Comparison of ENCODE assay signal across 15 cellular contexts in genomic region chr7:18408461-18408860, GRCh38.
DNase-seq lines count a peak whose midpoint lies in the region; ATAC-seq, FAIRE-seq and TF ChIP-seq lines count a peak whose summit lies in the region.
"Had no signal": no experiment of that assay in that cellular context is flagged by ENCODE, and none has a peak within 500 bp of the region (broad histone marks: within the 10 kb centered on the region; RNA-seq: fewer than 3 reads in every experiment).

No MANE protein-coding gene starts in this region.

- no peak for FAIRE-seq in small intestine (lab: Jason Lieb, UNC)

- H3K79me2 ChIP-seq in GM23248 (ENCODE audit: insufficient read depth) (no peaks in the 10 kb centered on the region), fibroblast of lung (ENCODE audit: control insufficient read depth, insufficient read depth, low read length) (no peaks in the 10 kb centered on the region)

- H3K9me3 ChIP-seq in GM23248 (ENCODE audit: low read depth) (no peaks in the 10 kb centered on the region), SJSA1 (replicated peaks) (no peaks in the 10 kb centered on the region), fibroblast of lung (ENCODE audit: control insufficient read depth, insufficient read depth, low read depth, low read length) (no peaks in the 10 kb centered on the region), small intestine (ENCODE audit: control insufficient read depth, low read depth) (no peaks in the 10 kb centered on the region)
- H3K9me3 ChIP-seq: prostate gland had no signal

- peaks cover 20% of the 10 kb centered on the region for H3K4me1 ChIP-seq in GM23248 (ENCODE audit: insufficient read depth)
- peaks cover 31% of the 10 kb centered on the region for H3K4me1 ChIP-seq in SJSA1 (replicated peaks)
- H3K4me1 ChIP-seq in fibroblast of lung (ENCODE audit: control insufficient read depth, extremely low read depth, insufficient read depth, low read length): peaks cover 5% of the 10 kb centered on the region
- no peaks in the 10 kb centered on the region for H3K4me1 ChIP-seq in small intestine (ENCODE audit: control insufficient read depth in 2 of 2, insufficient read depth in 1 of 2, low read depth in 1 of 2, low read length in 1 of 2)
- H3K4me1 ChIP-seq: prostate gland had no signal

- in situ Hi-C loops in GM23248 (cut with MboI): no loop called here

- H3K4me2 ChIP-seq in GM23248 (ENCODE audit: unreplicated experiment): peak overlapping the region; percentile 71
- H3K4me2 ChIP-seq in fibroblast of lung (ENCODE audit: extremely low read depth, insufficient read depth, low read length): peak overlapping the region; percentile 52

- no peaks in the 10 kb centered on the region for H4K20me1 ChIP-seq in GM23248 (ENCODE audit: insufficient read depth)
- no peaks in the 10 kb centered on the region for H4K20me1 ChIP-seq in fibroblast of lung (ENCODE audit: control insufficient read depth, extremely low read depth, insufficient read depth, low read length)

- H3K4me3 ChIP-seq in GM23248 (peak overlapping the region; percentile 32), SJSA1 (no peak overlapping the region), fibroblast of lung (replicated peaks in 1 of 4; ENCODE audit: control extremely low read depth in 1 of 4, insufficient read depth in 1 of 4, low read depth in 3 of 4, low read length in 4 of 4) (no peak overlapping the region), skeletal muscle cell (ENCODE audit: low read depth, low read length) (no peak overlapping the region), small intestine (ENCODE audit: low read depth in 1 of 2, low read length in 2 of 2) (no peak overlapping the region)
- H3K4me3 ChIP-seq: prostate gland had no signal

- no peaks in the 10 kb centered on the region for H3K9me3 Mint-ChIP-seq in activated naive CD4-positive, alpha-beta T cell treated with anti-CD3 and anti-CD28 coated beads, Interleukin-2, amount 10 ng/mL, durations not matched to agents 7 days and 5 days
- H3K9me3 Mint-ChIP-seq: activated naive CD8-positive, alpha-beta T cell treated with anti-CD3 and anti-CD28 coated beads, Interleukin-2, amount 50 U/mL, for 24 hours; CD8-positive, alpha-beta T cell; stimulated activated naive B cell treated with anti-CD40 and anti-IgM and Interleukin-4, amounts not matched to agents 10 μg/mL and 1 μg/mL and 100 μg/mL, for 72 hours had no signal

- H3K27me3 Mint-ChIP-seq in activated naive CD4-positive, alpha-beta T cell treated with anti-CD3 and anti-CD28 coated beads, Interleukin-2, amount 10 ng/mL, durations not matched to agents 7 days and 5 days: no peaks in the 10 kb centered on the region
- H3K27me3 Mint-ChIP-seq: activated naive CD8-positive, alpha-beta T cell treated with anti-CD3 and anti-CD28 coated beads, Interleukin-2, amount 50 U/mL, for 24 hours; stimulated activated naive B cell treated with anti-CD40 and anti-IgM and Interleukin-4, amounts not matched to agents 10 μg/mL and 1 μg/mL and 100 μg/mL, for 72 hours had no signal

- no peak for ATAC-seq in HG02973 (IDR thresholded peaks at IDR 0.05; ENCODE audit: unreplicated experiment)
- ATAC-seq: activated naive CD8-positive, alpha-beta T cell treated with anti-CD3 and anti-CD28 coated beads, Interleukin-2, amount 50 U/mL, for 24 hours; CD8-positive, alpha-beta T cell; stimulated activated naive B cell treated with anti-CD40 and anti-IgM and Interleukin-4, amounts not matched to agents 10 μg/mL and 1 μg/mL and 100 μg/mL, for 72 hours had no signal

- H3K9ac ChIP-seq in GM23248: 0 out of 2 replicates have a peak overlapping the region, but pooled peaks have one; percentile 2
- H3K9ac ChIP-seq in fibroblast of lung (ENCODE audit: insufficient read depth, low read length): no peak overlapping the region

- no peaks in the 10 kb centered on the region for H3K36me3 ChIP-seq in GM23248 (ENCODE audit: low read depth)
- no peaks in the 10 kb centered on the region for H3K36me3 ChIP-seq in SJSA1
- H3K36me3 ChIP-seq in fibroblast of lung (ENCODE audit: control insufficient read depth, insufficient read depth, low read length): no peaks in the 10 kb centered on the region
- H3K36me3 ChIP-seq in small intestine (ENCODE audit: control insufficient read depth in 2 of 2, insufficient read depth in 2 of 2, low read length in 2 of 2): no peaks in the 10 kb centered on the region
- H3K36me3 ChIP-seq: prostate gland had no signal

- peak; percentile 95 for DNase-seq in GM23248
- DNase-seq in SJSA1 (ENCODE audit: low read depth in 1 of 2, low spot score in 2 of 2): peak; percentile 72 to 94
- DNase-seq in fibroblast of lung (ENCODE audit: low read depth in 2 of 2): peak; percentile 92 to 93
- peak; percentile 80 for DNase-seq in skeletal muscle cell (ENCODE audit: low read depth)
- DNase-seq in small intestine: no peak
- no peak for DNase-seq in 8988T
- no peak for DNase-seq in activated naive CD4-positive, alpha-beta T cell treated with anti-CD3 and anti-CD28 coated beads, Interleukin-2, amount 10 ng/mL, durations not matched to agents 7 days and 5 days
- DNase-seq: activated naive CD8-positive, alpha-beta T cell treated with anti-CD3 and anti-CD28 coated beads, Interleukin-2, amount 50 U/mL, for 24 hours; CD8-positive, alpha-beta T cell; NCI-H510A; stimulated activated CD4-positive, alpha-beta T cell treated with anti-CD3 and anti-CD28 coated beads, Interleukin-2, amount 100 ng/mL, for 48 hours; stimulated activated naive B cell treated with anti-CD40 and anti-IgM and Interleukin-4, amounts not matched to agents 10 μg/mL and 1 μg/mL and 100 μg/mL, for 72 hours had no signal

- no peak overlapping the region for H3K4me3 Mint-ChIP-seq in activated naive CD4-positive, alpha-beta T cell treated with anti-CD3 and anti-CD28 coated beads, Interleukin-2, amount 10 ng/mL, durations not matched to agents 7 days and 5 days
- H3K4me3 Mint-ChIP-seq: activated naive CD8-positive, alpha-beta T cell treated with anti-CD3 and anti-CD28 coated beads, Interleukin-2, amount 50 U/mL, for 24 hours; CD8-positive, alpha-beta T cell; stimulated activated naive B cell treated with anti-CD40 and anti-IgM and Interleukin-4, amounts not matched to agents 10 μg/mL and 1 μg/mL and 100 μg/mL, for 72 hours had no signal

- no peaks in the 10 kb centered on the region for H3K4me1 Mint-ChIP-seq in activated naive CD4-positive, alpha-beta T cell treated with anti-CD3 and anti-CD28 coated beads, Interleukin-2, amount 10 ng/mL, durations not matched to agents 7 days and 5 days

- 1 to 9% methylated on average over 2 of the region's 2 CpGs for WGBS in GM23248 (ENCODE audit: low coverage in 1 of 2, low lambda C conversion rate in 2 of 2, missing lambda C conversion rate in 2 of 2), 2 experiments
- 53 to 58% (median 53%) methylated on average over 2 of the region's 2 CpGs for WGBS in small intestine, 3 donors

- no peak overlapping the region for H3K27ac Mint-ChIP-seq in activated naive CD4-positive, alpha-beta T cell treated with anti-CD3 and anti-CD28 coated beads, Interleukin-2, amount 10 ng/mL, durations not matched to agents 7 days and 5 days
- H3K27ac Mint-ChIP-seq: activated naive CD8-positive, alpha-beta T cell treated with anti-CD3 and anti-CD28 coated beads, Interleukin-2, amount 50 U/mL, for 24 hours; CD8-positive, alpha-beta T cell; stimulated activated naive B cell treated with anti-CD40 and anti-IgM and Interleukin-4, amounts not matched to agents 10 μg/mL and 1 μg/mL and 100 μg/mL, for 72 hours had no signal

- peak overlapping the region; percentile 50 for H3K27ac ChIP-seq in GM23248
- H3K27ac ChIP-seq in SJSA1: peak overlapping the region; percentile 87
- H3K27ac ChIP-seq in fibroblast of lung (ENCODE audit: insufficient read depth, low read length): peak overlapping the region; percentile 13
- no peak overlapping the region for H3K27ac ChIP-seq in small intestine (ENCODE audit: low read depth in 1 of 2, low read length in 1 of 2)
- H3K27ac ChIP-seq: prostate gland, RWPE1 had no signal

- CTCF ChIA-PET in activated naive CD4-positive, alpha-beta T cell treated with anti-CD3 and anti-CD28 coated beads, Interleukin-2, amount 10 ng/mL, durations not matched to agents 7 days and 5 days (lab: Charles Lee): interaction anchor here (0.6 kb wide), 1 partner anchor 63 kb away, joined by 3 read pairs; no protein-coding TSS in a partner anchor

- no peaks in the 10 kb centered on the region for H3K9me2 ChIP-seq in GM23248 (ENCODE audit: insufficient read depth)

- no peaks in the 10 kb centered on the region for H3K36me3 Mint-ChIP-seq in activated naive CD4-positive, alpha-beta T cell treated with anti-CD3 and anti-CD28 coated beads, Interleukin-2, amount 10 ng/mL, durations not matched to agents 7 days and 5 days
- H3K36me3 Mint-ChIP-seq: CD8-positive, alpha-beta T cell had no signal

- H3K27me3 ChIP-seq in GM23248 (replicated peaks; ENCODE audit: insufficient read depth) (no peaks in the 10 kb centered on the region), SJSA1 (replicated peaks) (no peaks in the 10 kb centered on the region), fibroblast of lung (ENCODE audit: control insufficient read depth, insufficient read depth, low read length) (no peaks in the 10 kb centered on the region), small intestine (ENCODE audit: control insufficient read depth in 2 of 2, insufficient read depth in 2 of 2, low read length in 2 of 2) (no peaks in the 10 kb centered on the region)

- H3F3A ChIP-seq in GM23248 (ENCODE audit: insufficient read depth): peaks cover 19% of the 10 kb centered on the region

- peak overlapping the region; percentile 49 for H2AFZ ChIP-seq in GM23248
- no peak overlapping the region for H2AFZ ChIP-seq in fibroblast of lung (ENCODE audit: low read length)

- no peak for TF ChIP-seq CTCF in fibroblast of lung (conservative IDR thresholded peaks at IDR 0.05 in 1 of 2, IDR thresholded peaks at IDR 0.05 in 1 of 2; ENCODE audit: low read depth in 1 of 2, low read length in 2 of 2)

Comparison
In these comparisons a context has a peak if more than half of its experiments do, and no peak if none do; other contexts are left out.
1. DNase-seq: peak in GM23248 (single experiment), SJSA1 (2 of 2), fibroblast of lung (2 of 2) and skeletal muscle cell (single experiment); none in small intestine (single experiment), 8988T (single experiment) and activated naive CD4-positive, alpha-beta T cell treated with anti-CD3 and anti-CD28 coated beads, Interleukin-2, amount 10 ng/mL, durations not matched to agents 7 days and 5 days (single experiment).
2. H3K27ac ChIP-seq: peak in GM23248 (single experiment), SJSA1 (single experiment) and fibroblast of lung (single experiment); none in small intestine (0 of 2).